ENCODE assay signal across 21 cellular contexts in genomic region chr10:69466158-69466490, GRCh38. TPM values are rescaled to one million over a fixed set of nuclear protein-coding genes. Genes with fewer than 3 reads are reported as not detected.
DNase-seq lines count a peak whose midpoint lies in the region; ATAC-seq and TF ChIP-seq lines count a peak whose summit lies in the region.
"Had no signal": no experiment of that assay in that cellular context is flagged by ENCODE, and none has a peak within 500 bp of the region (broad histone marks: within the 10 kb centered on the region; RNA-seq: fewer than 3 reads in every experiment).

No MANE protein-coding gene starts in this region.

- TF ChIP-seq EP300 in upper lobe of left lung (IDR thresholded peaks at IDR 0.05) = no peak

- H3K4me1 Mint-ChIP-seq in dendritic cell treated with granulocyte-macrophage colony-stimulating factor and Interleukin-4, amounts not matched to agents 40 ng/mL and 50 ng/mL, for 4 days (ENCODE audit: low read depth) = peaks cover 59% of the 10 kb centered on the region
- H3K4me1 Mint-ChIP-seq in stimulated activated naive CD8-positive, alpha-beta T cell treated with anti-CD3 and anti-CD28 coated beads, Interleukin-15, amount 100 ng/mL, for 72 hours = peaks cover 23% of the 10 kb centered on the region

- peaks cover 13% of the 10 kb centered on the region for H3K27me3 Mint-ChIP-seq in dendritic cell treated with granulocyte-macrophage colony-stimulating factor and Interleukin-4, amounts not matched to agents 40 ng/mL and 50 ng/mL, for 4 days
- no peaks in the 10 kb centered on the region for H3K27me3 Mint-ChIP-seq in stimulated activated naive CD8-positive, alpha-beta T cell treated with anti-CD3 and anti-CD28 coated beads, Interleukin-15, amount 100 ng/mL, for 72 hours

- no peak for TF ChIP-seq POLR2A in upper lobe of left lung (IDR thresholded peaks at IDR 0.05)

- no peaks in the 10 kb centered on the region for H3K9me3 ChIP-seq in psoas muscle
- H3K9me3 ChIP-seq in upper lobe of left lung = no peaks in the 10 kb centered on the region
- H3K9me3 ChIP-seq: prostate gland had no signal

- H3K4me1 ChIP-seq in psoas muscle (peaks cover 68% of the 10 kb centered on the region), upper lobe of left lung (peaks cover 57 to 69% (median 65%) of the 10 kb centered on the region in 4 donors)

- H3K36me3 ChIP-seq in psoas muscle (ENCODE audit: insufficient read depth in 1 of 2, low read depth in 1 of 2) (no peaks in the 10 kb centered on the region), upper lobe of left lung (no peaks in the 10 kb centered on the region)
- H3K36me3 ChIP-seq: prostate gland had no signal

- no peak overlapping the region for H3K4me3 Mint-ChIP-seq in dendritic cell treated with granulocyte-macrophage colony-stimulating factor and Interleukin-4, amounts not matched to agents 40 ng/mL and 50 ng/mL, for 4 days
- H3K4me3 Mint-ChIP-seq in stimulated activated naive CD8-positive, alpha-beta T cell treated with anti-CD3 and anti-CD28 coated beads, Interleukin-15, amount 100 ng/mL, for 72 hours = no peak overlapping the region
- H3K4me3 Mint-ChIP-seq: activated T-cell treated with anti-CD3 and anti-CD28 coated beads, Interleukin-2, amount 50 U/mL, for 4 hours; CD14-positive monocyte; GM23338 had no signal

- no peaks in the 10 kb centered on the region for H3K27me3 ChIP-seq in psoas muscle (ENCODE audit: insufficient read depth in 3 of 3, low read length in 2 of 3)
- H3K27me3 ChIP-seq in upper lobe of left lung = no peaks in the 10 kb centered on the region

- no peaks in the 10 kb centered on the region for H3K9me3 Mint-ChIP-seq in dendritic cell treated with granulocyte-macrophage colony-stimulating factor and Interleukin-4, amounts not matched to agents 40 ng/mL and 50 ng/mL, for 4 days
- no peaks in the 10 kb centered on the region for H3K9me3 Mint-ChIP-seq in stimulated activated naive CD8-positive, alpha-beta T cell treated with anti-CD3 and anti-CD28 coated beads, Interleukin-15, amount 100 ng/mL, for 72 hours
- H3K9me3 Mint-ChIP-seq: activated naive CD4-positive, alpha-beta T cell treated with anti-CD3 and anti-CD28 coated beads, Interleukin-2, amount 50 U/mL, for 72 hours; activated T-cell treated with anti-CD3 and anti-CD28 coated beads, Interleukin-2, amount 50 U/mL, for 4 hours; CD14-positive monocyte; GM23338; IgD-negative memory B cell had no signal

- H3K4me3 ChIP-seq in psoas muscle = no peak overlapping the region
- no peak overlapping the region for H3K4me3 ChIP-seq in upper lobe of left lung
- H3K4me3 ChIP-seq: GM23338, prostate gland had no signal

- intact Hi-C loops in cardiac septum (cut with DNase I) = no loop called here
- intact Hi-C loops in left cardiac atrium (cut with DNase I) = no loop called here
- intact Hi-C loops in dendritic cell treated with granulocyte-macrophage colony-stimulating factor and Interleukin-4, amounts not matched to agents 40 ng/mL and 50 ng/mL, for 4 days (cut with micrococcal nuclease) = no loop called here
- intact Hi-C loops in psoas muscle (cut with DNase I) = no loop called here

- peak overlapping the region; percentile 81 for H3K27ac Mint-ChIP-seq in dendritic cell treated with granulocyte-macrophage colony-stimulating factor and Interleukin-4, amounts not matched to agents 40 ng/mL and 50 ng/mL, for 4 days
- no peak overlapping the region for H3K27ac Mint-ChIP-seq in stimulated activated naive CD8-positive, alpha-beta T cell treated with anti-CD3 and anti-CD28 coated beads, Interleukin-15, amount 100 ng/mL, for 72 hours
- H3K27ac Mint-ChIP-seq: GM23338, IgD-negative memory B cell had no signal

- DNase-seq in cardiac septum (ENCODE audit: low spot score) (peak; percentile 26), left cardiac atrium (no peak), psoas muscle (no peak), upper lobe of left lung (no peak)
- DNase-seq in stimulated activated naive CD8-positive, alpha-beta T cell treated with anti-CD3 and anti-CD28 coated beads, Interleukin-15, amount 100 ng/mL, for 72 hours = no peak
- DNase-seq: activated CD4-positive, alpha-beta T cell treated with anti-CD3 and anti-CD28 coated beads, Interleukin-2, amount 50 U/mL, for 4 hours; activated T-cell treated with anti-CD3 and anti-CD28 coated beads, Interleukin-2, amount 50 U/mL, for 4 hours; DMS153; effector memory CD4-positive, alpha-beta T cell; left colon; MM.1S; NCI-H1436 treated with DMSO at 0.1 percent for 48 hours; NCI-H526 had no signal

- no peaks in the 10 kb centered on the region for H3K36me3 Mint-ChIP-seq in dendritic cell treated with granulocyte-macrophage colony-stimulating factor and Interleukin-4, amounts not matched to agents 40 ng/mL and 50 ng/mL, for 4 days (ENCODE audit: low read depth)
- H3K36me3 Mint-ChIP-seq: activated naive CD4-positive, alpha-beta T cell treated with anti-CD3 and anti-CD28 coated beads, Interleukin-2, amount 50 U/mL, for 72 hours; CD14-positive monocyte; IgD-negative memory B cell had no signal

- TF ChIP-seq CTCF in psoas muscle (IDR thresholded peaks at IDR 0.05) (no peak), upper lobe of left lung (IDR thresholded peaks at IDR 0.05) (no peak)

- H3K27ac ChIP-seq in psoas muscle (peak overlapping the region; percentile 87), upper lobe of left lung (peak overlapping the region in 3 of 4 donors; percentile 67 to 83 (median 75))

- ATAC-seq in left cardiac atrium (no peak), psoas muscle (no peak), upper lobe of left lung (ENCODE audit: low FRiP score in 2 of 2) (no peak), GM18502 (IDR thresholded peaks at IDR 0.05; ENCODE audit: poor library complexity, unreplicated experiment) (no peak), GM18867 (IDR thresholded peaks at IDR 0.05; ENCODE audit: unreplicated experiment) (no peak)
- ATAC-seq in stimulated activated naive CD8-positive, alpha-beta T cell treated with anti-CD3 and anti-CD28 coated beads, Interleukin-15, amount 100 ng/mL, for 72 hours = no peak
- ATAC-seq: activated T-cell treated with anti-CD3 and anti-CD28 coated beads, Interleukin-2, amount 50 U/mL, for 4 hours; GM23338; left colon had no signal

- 16 to 43% (median 35%) methylated on average over 5 of the region's 5 CpGs for WGBS in psoas muscle, 3 donors
- 51 to 53% methylated on average over 5 of the region's 5 CpGs for WGBS in upper lobe of left lung, 2 donors

RNA-seq across cellular contexts. Expression of gene TSPAN15, which starts 14.9 kb away (rescaled TPM):
- total RNA-seq in cardiac septum (6.9 TPM), left cardiac atrium (10 to 100 TPM; 11.0 to 17.3 TPM), psoas muscle (10 to 100 TPM in 1 of 4 donors, 1 to 10 TPM in 3; 6.3 to 35.0 (median 8.6) TPM), upper lobe of left lung (10 to 100 TPM; 19.9 to 69.5 (median 63.0) TPM)
- polyA plus RNA-seq in psoas muscle = 10 to 100 TPM; 10.7 to 11.7 (median 11.6) TPM
- polyA plus RNA-seq: IgD-negative memory B cell had no signal

RNA-seq across cellular contexts. Expression of gene TACR2, which starts 49.4 kb away (rescaled TPM):
- total RNA-seq in cardiac septum (0.13 TPM), left cardiac atrium (under 1 TPM; 0.24 to 0.31 TPM), psoas muscle (under 1 TPM; 0.21 to 0.46 (median 0.23) TPM), upper lobe of left lung (1 to 10 TPM in 2 of 6 donors, under 1 TPM in 1, not detected in 3; 0.94 to 1.4 (median 1.2) TPM)
- polyA plus RNA-seq in psoas muscle = under 1 TPM; 0.25 to 0.61 (median 0.31) TPM
- total RNA-seq: GM23338 had no signal
- polyA plus RNA-seq: GM23338 had no signal
